8 cellular contexts compared by ENCODE assay signal in the genomic region with DNA sequence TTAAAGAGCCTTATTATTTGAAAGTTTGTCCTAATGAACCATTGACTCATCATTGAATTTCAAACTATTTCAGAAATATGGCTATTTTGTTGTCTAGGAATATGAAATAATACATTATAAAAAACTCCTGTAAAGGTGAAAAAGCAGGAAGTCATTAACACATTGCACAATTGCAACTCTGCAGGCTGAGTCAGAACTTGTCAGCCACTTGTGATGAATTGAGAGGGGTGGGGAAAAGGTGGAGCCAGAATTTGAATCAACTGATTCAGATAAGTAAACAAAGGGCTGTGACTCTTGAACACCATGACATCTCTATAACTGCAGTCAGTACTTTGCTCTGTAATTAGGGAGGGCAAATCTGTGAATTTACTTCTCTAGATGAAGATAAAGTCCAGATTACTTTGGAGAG. TPM values are rescaled to one million over a fixed set of nuclear protein-coding genes. Genes with fewer than 3 reads are reported as not detected.
A peak's percentile ranks its signal among the peaks of the same experiment; 100 is the strongest.
DNase-seq lines count a peak whose midpoint lies in the region; TF ChIP-seq lines count a peak whose summit lies in the region.

No MANE protein-coding gene starts in this region.

- DNase-seq in MCF 10A (ENCODE audit: unreplicated experiment) (peak; percentile 95), breast epithelium (ENCODE audit: low spot score in 2 of 2) (no peak), NCI-H748 treated with DMSO at 0.1 percent for 48 hours (lab: John Stamatoyannopoulos, UW) (peak; percentile 92), fibroblast of lung (ENCODE audit: low read depth in 2 of 2) (peak; percentile 69 to 91), T-helper 9 cell (no peak), Ammon's horn (ENCODE audit: low spot score) (no peak), iPS-NIHi7 (ENCODE audit: extremely low spot score) (no peak), SK-N-DZ (ENCODE audit: low spot score) (no peak)

- H3K4me2 ChIP-seq in fibroblast of lung (ENCODE audit: extremely low read depth, insufficient read depth, low read length): no peak overlapping the region

- no peak for TF ChIP-seq POLR2A in breast epithelium (IDR thresholded peaks at IDR 0.05)

- no peak overlapping the region for H3K4me3 ChIP-seq in breast epithelium
- no peak overlapping the region for H3K4me3 ChIP-seq in fibroblast of lung (replicated peaks in 1 of 4; ENCODE audit: control extremely low read depth in 1 of 4, insufficient read depth in 1 of 4, low read depth in 3 of 4, low read length in 4 of 4)

- no peaks in the 10 kb centered on the region for H4K20me1 ChIP-seq in fibroblast of lung (ENCODE audit: control insufficient read depth, extremely low read depth, insufficient read depth, low read length)

- H3K27me3 Mint-ChIP-seq in MCF 10A (ENCODE audit: insufficient read depth, unreplicated experiment): no peaks in the 10 kb centered on the region

- peaks cover 17% of the 10 kb centered on the region for H3K36me3 Mint-ChIP-seq in MCF 10A (ENCODE audit: insufficient read depth, unreplicated experiment)

- H3K27ac ChIP-seq in breast epithelium: peak overlapping the region in 1 of 2 donors; percentile 69
- H3K27ac ChIP-seq in fibroblast of lung (ENCODE audit: insufficient read depth, low read length): no peak overlapping the region

- intact Hi-C loops in MCF 10A (cut with micrococcal nuclease): loop anchor here (1.0 kb wide), 1 partner anchor 15 kb away; no protein-coding TSS in a partner anchor
- intact Hi-C loops in breast epithelium (cut with DNase I; ENCODE audit: low total_unique reads): no loop called here

- no peaks in the 10 kb centered on the region for H3K4me1 ChIP-seq in breast epithelium
- no peaks in the 10 kb centered on the region for H3K4me1 ChIP-seq in fibroblast of lung (ENCODE audit: control insufficient read depth, extremely low read depth, insufficient read depth, low read length)

- H3K27me3 ChIP-seq in breast epithelium (no peaks in the 10 kb centered on the region), fibroblast of lung (ENCODE audit: control insufficient read depth, insufficient read depth, low read length) (peaks cover 1% of the 10 kb centered on the region)

- CTCF ChIA-PET in MCF 10A (lab: Yijun Ruan, JAX): no interaction called here

- no peaks in the 10 kb centered on the region for H3K36me3 ChIP-seq in breast epithelium
- no peaks in the 10 kb centered on the region for H3K36me3 ChIP-seq in fibroblast of lung (ENCODE audit: control insufficient read depth, insufficient read depth, low read length)

- H3K9ac ChIP-seq in fibroblast of lung (ENCODE audit: insufficient read depth, low read length): no peak overlapping the region

- BruUV-seq in MCF 10A (replicated peaks; lab: Mats Ljungman, UMichigan): no TSS peak

- no peaks in the 10 kb centered on the region for H3K9me3 Mint-ChIP-seq in MCF 10A (ENCODE audit: unreplicated experiment)

- H3K4me1 Mint-ChIP-seq in MCF 10A (ENCODE audit: insufficient read depth, unreplicated experiment): peaks cover 36% of the 10 kb centered on the region

- H2AFZ ChIP-seq in fibroblast of lung (ENCODE audit: low read length): no peak overlapping the region

- TF ChIP-seq CTCF in MCF 10A (IDR thresholded peaks at IDR 0.05; ENCODE audit: unreplicated experiment): no peak
- TF ChIP-seq CTCF in breast epithelium (IDR thresholded peaks at IDR 0.05): no peak
- no peak for TF ChIP-seq CTCF in fibroblast of lung (conservative IDR thresholded peaks at IDR 0.05 in 1 of 2, IDR thresholded peaks at IDR 0.05 in 1 of 2; ENCODE audit: low read depth in 1 of 2, low read length in 2 of 2)

- H3K27ac Mint-ChIP-seq in MCF 10A (ENCODE audit: low read depth, unreplicated experiment): peak overlapping the region; percentile 66

- no peaks in the 10 kb centered on the region for H3K79me2 ChIP-seq in fibroblast of lung (ENCODE audit: control insufficient read depth, insufficient read depth, low read length)

- peak overlapping the region; percentile 8 for H3K4me3 Mint-ChIP-seq in MCF 10A (ENCODE audit: unreplicated experiment)

- no peaks in the 10 kb centered on the region for H3K9me3 ChIP-seq in breast epithelium
- H3K9me3 ChIP-seq in fibroblast of lung (ENCODE audit: control insufficient read depth, insufficient read depth, low read depth, low read length): no peaks in the 10 kb centered on the region

- POLR2A ChIA-PET in MCF 10A (lab: Yijun Ruan, JAX): interaction anchor here (0.6 to 1.4 kb wide), 5 partner anchors 13 to 360 kb away, joined by 3 to 8 read pairs (median 3); no protein-coding TSS in a partner anchor

RNA-seq across cellular contexts. Expression of gene C6orf141, which starts 6.0 kb away (rescaled TPM):
- total RNA-seq in MCF 10A (2022) (29.9 and 37.0 TPM in 2 replicates), breast epithelium (10 to 100 TPM in 1 of 3 donors, 1 to 10 TPM in 2; 6.1 to 25.9 (median 9.4) TPM), fibroblast of lung (0.33 and 0.77 TPM in 2 replicates)
- polyA plus RNA-seq in fibroblast of lung: 0.06 and 1.0 TPM in 2 replicates
- polyA plus RNA-seq in fibroblast of lung (2012): 0.80 TPM in 1 of 2 replicates, not detected in the other
- polyA minus RNA-seq in fibroblast of lung (ENCODE audit: low replicate concordance): not detected in 2 replicates
- 5.7 and 5.8 TPM in 2 replicates for polyA plus RNA-seq in SK-N-DZ (2014; cell fraction: cytosol; rRNA removed)
- 3.9 and 12.2 TPM in 2 replicates for polyA plus RNA-seq in SK-N-DZ (2014; cell fraction: nucleus; rRNA removed)

RNA-seq across cellular contexts. Expression of gene GLYATL3, which starts 56.7 kb away (rescaled TPM):
- total RNA-seq in MCF 10A (2022) (not detected in 2 replicates), breast epithelium (not detected), fibroblast of lung (not detected in 2 replicates)
- not detected in 2 replicates for polyA plus RNA-seq in fibroblast of lung
- not detected in 2 replicates for polyA plus RNA-seq in fibroblast of lung (2012)
- not detected in 2 replicates for polyA minus RNA-seq in fibroblast of lung (ENCODE audit: low replicate concordance)
- polyA plus RNA-seq in SK-N-DZ (2014; cell fraction: cytosol; rRNA removed): not detected in 2 replicates
- polyA plus RNA-seq in SK-N-DZ (2014; cell fraction: nucleus; rRNA removed): not detected in 2 replicates

Comparison
In these comparisons a context has a peak if more than half of its experiments do, and no peak if none do; other contexts are left out.
1. DNase-seq: peak in MCF 10A (single experiment), NCI-H748 treated with DMSO at 0.1 percent for 48 hours (single experiment) and fibroblast of lung (2 of 2); none in breast epithelium (0 of 2), T-helper 9 cell (single experiment), Ammon's horn (single experiment), iPS-NIHi7 (single experiment) and SK-N-DZ (single experiment).